In the genomic region with DNA sequence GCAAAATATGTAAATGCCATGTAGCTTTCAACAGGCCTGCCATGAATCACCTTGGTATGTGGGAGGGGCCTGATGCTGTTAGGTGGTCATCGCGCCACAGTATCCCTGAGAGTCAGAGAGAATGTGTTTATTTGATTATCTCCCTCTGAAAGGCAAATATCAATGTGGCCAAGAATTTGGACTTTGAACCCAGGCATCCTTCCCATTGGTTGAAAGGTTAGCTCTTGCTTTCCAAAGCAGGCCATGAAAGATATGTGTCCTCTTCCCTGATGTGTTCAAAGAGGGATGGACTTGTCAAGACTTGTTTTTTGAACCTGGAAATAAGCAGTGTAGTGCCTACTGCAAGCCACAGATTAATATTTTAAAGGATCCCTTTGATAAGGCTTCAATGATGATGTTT, we compare ENCODE assay signal across 1 cellular context.
A peak's percentile ranks its signal among the peaks of the same experiment; 100 is the strongest.
TF ChIP-seq lines count a peak whose summit lies in the region.

No MANE protein-coding gene starts in this region.

TF ChIP-seq in liver, 16 proteins besides CTCF, POLR2A, EP300 and RAD21 (continued from another document):
- TF ChIP-seq, protein P1, sequence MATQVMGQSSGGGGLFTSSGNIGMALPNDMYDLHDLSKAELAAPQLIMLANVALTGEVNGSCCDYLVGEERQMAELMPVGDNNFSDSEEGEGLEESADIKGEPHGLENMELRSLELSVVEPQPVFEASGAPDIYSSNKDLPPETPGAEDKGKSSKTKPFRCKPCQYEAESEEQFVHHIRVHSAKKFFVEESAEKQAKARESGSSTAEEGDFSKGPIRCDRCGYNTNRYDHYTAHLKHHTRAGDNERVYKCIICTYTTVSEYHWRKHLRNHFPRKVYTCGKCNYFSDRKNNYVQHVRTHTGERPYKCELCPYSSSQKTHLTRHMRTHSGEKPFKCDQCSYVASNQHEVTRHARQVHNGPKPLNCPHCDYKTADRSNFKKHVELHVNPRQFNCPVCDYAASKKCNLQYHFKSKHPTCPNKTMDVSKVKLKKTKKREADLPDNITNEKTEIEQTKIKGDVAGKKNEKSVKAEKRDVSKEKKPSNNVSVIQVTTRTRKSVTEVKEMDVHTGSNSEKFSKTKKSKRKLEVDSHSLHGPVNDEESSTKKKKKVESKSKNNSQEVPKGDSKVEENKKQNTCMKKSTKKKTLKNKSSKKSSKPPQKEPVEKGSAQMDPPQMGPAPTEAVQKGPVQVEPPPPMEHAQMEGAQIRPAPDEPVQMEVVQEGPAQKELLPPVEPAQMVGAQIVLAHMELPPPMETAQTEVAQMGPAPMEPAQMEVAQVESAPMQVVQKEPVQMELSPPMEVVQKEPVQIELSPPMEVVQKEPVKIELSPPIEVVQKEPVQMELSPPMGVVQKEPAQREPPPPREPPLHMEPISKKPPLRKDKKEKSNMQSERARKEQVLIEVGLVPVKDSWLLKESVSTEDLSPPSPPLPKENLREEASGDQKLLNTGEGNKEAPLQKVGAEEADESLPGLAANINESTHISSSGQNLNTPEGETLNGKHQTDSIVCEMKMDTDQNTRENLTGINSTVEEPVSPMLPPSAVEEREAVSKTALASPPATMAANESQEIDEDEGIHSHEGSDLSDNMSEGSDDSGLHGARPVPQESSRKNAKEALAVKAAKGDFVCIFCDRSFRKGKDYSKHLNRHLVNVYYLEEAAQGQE (IDR thresholded peaks at IDR 0.05): peak; percentile 56
- no peak for TF ChIP-seq NR2F2 (IDR thresholded peaks at IDR 0.05)
- TF ChIP-seq SP1 (IDR thresholded peaks at IDR 0.05): peak; percentile 96
- TF ChIP-seq, protein P2, sequence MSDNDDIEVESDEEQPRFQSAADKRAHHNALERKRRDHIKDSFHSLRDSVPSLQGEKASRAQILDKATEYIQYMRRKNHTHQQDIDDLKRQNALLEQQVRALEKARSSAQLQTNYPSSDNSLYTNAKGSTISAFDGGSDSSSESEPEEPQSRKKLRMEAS (IDR thresholded peaks at IDR 0.05): peak; percentile 40
- peak; percentile 97 to 99 for TF ChIP-seq HNF4A (conservative IDR thresholded peaks at IDR 0.05)
- TF ChIP-seq GABPA (IDR thresholded peaks at IDR 0.05 in 1 of 2, conservative IDR thresholded peaks at IDR 0.05 in 1 of 2): peak in 1 of 2 donors; percentile 47
- TF ChIP-seq EGR1 (IDR thresholded peaks at IDR 0.05; ENCODE audit: low read depth in 2 of 2): no peak
- TF ChIP-seq JUND (IDR thresholded peaks at IDR 0.05): peak; percentile 60 to 78
- TF ChIP-seq, protein P3, sequence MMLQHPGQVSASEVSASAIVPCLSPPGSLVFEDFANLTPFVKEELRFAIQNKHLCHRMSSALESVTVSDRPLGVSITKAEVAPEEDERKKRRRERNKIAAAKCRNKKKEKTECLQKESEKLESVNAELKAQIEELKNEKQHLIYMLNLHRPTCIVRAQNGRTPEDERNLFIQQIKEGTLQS (IDR thresholded peaks at IDR 0.05): peak; percentile 34
- peak; percentile 91 to 95 for TF ChIP-seq RXRA (IDR thresholded peaks at IDR 0.05)
TF ChIP-seq in liver: peak in this region for 13.
